Comparison of ENCODE assay signal across 26 cellular contexts in genomic region chr1:52756020-52756419, GRCh38. TPM values are rescaled to one million over a fixed set of nuclear protein-coding genes. Genes with fewer than 3 reads are reported as not detected.
DNase-seq lines count a peak whose midpoint lies in the region; ATAC-seq and TF ChIP-seq lines count a peak whose summit lies in the region.
"Had no signal": no experiment of that assay in that cellular context is flagged by ENCODE, and none has a peak within 500 bp of the region (broad histone marks: within the 10 kb centered on the region; RNA-seq: fewer than 3 reads in every experiment).

No MANE protein-coding gene starts in this region.

- no peaks in the 10 kb centered on the region; the same call in 1 of the 2 replicates for H3K36me3 Mint-ChIP-seq in WTC11

- peaks cover 11% of the 10 kb centered on the region for H3K4me1 Mint-ChIP-seq in WTC11

- no peak overlapping the region for H4K8ac ChIP-seq in mesendoderm (ENCODE audit: low read depth, low read length)

- DNase-seq in H7 (peak; percentile 34), WTC11 (ENCODE audit: low spot score) (no peak), mesendoderm (peak; percentile 25), NCI-H1930 (lab: John Stamatoyannopoulos, UW) (no peak), posterior vena cava (ENCODE audit: low spot score) (no peak), mammary epithelial cell (no peak), GM10248 (ENCODE audit: extremely low spot score) (no peak)
- DNase-seq: Calu3; CD8-positive, alpha-beta memory T cell; DMS79 treated with DMSO at 0.1 percent for 48 hours; GF-D8; KBM-7; MV-4-11; NCI-H1105; NCI-H1436 treated with DMSO at 0.1 percent for 48 hours; NCI-H2029 treated with DMSO at 0.1 percent for 48 hours; NCI-H2227 treated with DMSO at 0.1 percent for 48 hours; NCI-H510A; NCI-H69; SHP77; SK-N-SH; SW 1271 had no signal

- no peaks in the 10 kb centered on the region for H3K79me2 ChIP-seq in mesendoderm (ENCODE audit: control insufficient read depth, insufficient read depth, low read length)
- H3K79me2 ChIP-seq in mammary epithelial cell (ENCODE audit: insufficient read depth, low read length): peaks cover 11% of the 10 kb centered on the region

- H4K5ac ChIP-seq in mesendoderm (ENCODE audit: low read length): no peak overlapping the region

- H2AFZ ChIP-seq in mammary epithelial cell (ENCODE audit: low read depth, low read length): no peak overlapping the region

- no peak overlapping the region for H2BK15ac ChIP-seq in mesendoderm (replicated peaks; ENCODE audit: low read depth)

- H3K4me3 ChIP-seq in H7 (ENCODE audit: insufficient read depth, low read depth, low read length) (no peak overlapping the region), mesendoderm (ENCODE audit: low read length) (no peak overlapping the region), mammary epithelial cell (replicated peaks in 1 of 3; ENCODE audit: insufficient read depth in 1 of 3, low read depth in 2 of 3, low read length in 3 of 3) (no peak overlapping the region)

- no CpG with 5 or more reads among the region's 2 CpGs for WGBS in mesendoderm (ENCODE audit: extremely low coverage, insufficient coverage, low lambda C conversion rate)
- WGBS in mammary epithelial cell (ENCODE audit: low coverage, missing lambda C conversion rate): 94% methylated on average over 2 of the region's 2 CpGs

- peaks cover 4% of the 10 kb centered on the region; the same call in 1 of the 2 replicates for H3K27me3 Mint-ChIP-seq in WTC11 (ENCODE audit: low read depth)
- H3K27me3 Mint-ChIP-seq: B cell; CD8-positive, alpha-beta memory T cell had no signal

- H3K9me3 Mint-ChIP-seq in WTC11: no peaks in the 10 kb centered on the region
- H3K9me3 Mint-ChIP-seq: CD8-positive, alpha-beta memory T cell had no signal

- dilution Hi-C loops in mammary epithelial cell (cut with HindIII; ENCODE audit: low sequenced_read_pairs): no loop called here

- no peak overlapping the region for H2AK5ac ChIP-seq in mesendoderm (ENCODE audit: low read length)

- no peak overlapping the region for H3K27ac Mint-ChIP-seq in WTC11
- H3K27ac Mint-ChIP-seq: B cell had no signal

- no peaks in the 10 kb centered on the region for H4K20me1 ChIP-seq in mammary epithelial cell (ENCODE audit: insufficient read depth, low read length)

- H3K27ac ChIP-seq in mesendoderm (ENCODE audit: low read depth, low read length) (no peak overlapping the region), mammary epithelial cell (ENCODE audit: insufficient read depth, low read depth, low read length) (no peak overlapping the region)
- H3K27ac ChIP-seq: C4-2B, RWPE1 had no signal

- H2BK120ac ChIP-seq in mesendoderm (ENCODE audit: low read depth, low read length): no peak overlapping the region

- H3K4me1 ChIP-seq in mesendoderm (ENCODE audit: control insufficient read depth, low read depth, low read length): no peaks in the 10 kb centered on the region
- H3K4me1 ChIP-seq in mammary epithelial cell (ENCODE audit: insufficient read depth, low read length): no peaks in the 10 kb centered on the region

- H3K56ac ChIP-seq in mesendoderm (ENCODE audit: low read length): no peak overlapping the region

- POLR2A ChIA-PET in WTC11 (lab: Charles Lee): interaction anchor here (0.6 kb wide), 1 partner anchor 876 kb away, joined by 3 read pairs; no protein-coding TSS in a partner anchor
- POLR2A ChIA-PET in GM10248 (lab: Yijun Ruan, JAX): no interaction called here

- BruUV-seq in mammary epithelial cell (replicated peaks; lab: Mats Ljungman, UMichigan): no TSS peak

- in situ Hi-C loops in mammary epithelial cell (cut with MboI; ENCODE audit: low sequenced_read_pairs in 2 of 2): no loop called here

- no peak overlapping the region for H3K23ac ChIP-seq in mesendoderm (ENCODE audit: low read length)

- H3K79me1 ChIP-seq in mesendoderm (ENCODE audit: low read length): no peaks in the 10 kb centered on the region

- H3K4ac ChIP-seq in mesendoderm (ENCODE audit: low read depth, low read length): no peak overlapping the region

- CTCF ChIA-PET in WTC11 (lab: Charles Lee): no interaction called here
- CTCF ChIA-PET in mammary epithelial cell (lab: Charles Lee; ENCODE audit: low non-redundant PET): no interaction called here
- CTCF ChIA-PET in GM10248 (lab: Yijun Ruan, JAX): no interaction called here

- no peak overlapping the region for H3K9ac ChIP-seq in mesendoderm (ENCODE audit: low read length)
- H3K9ac ChIP-seq in mammary epithelial cell (ENCODE audit: insufficient read depth, low read length): no peak overlapping the region
- H3K9ac ChIP-seq: SK-N-SH had no signal

- H2BK5ac ChIP-seq in mesendoderm (ENCODE audit: low read length): no peak overlapping the region

- TF ChIP-seq CTCF in WTC11 (IDR thresholded peaks at IDR 0.05) (no peak), mammary epithelial cell (conservative IDR thresholded peaks at IDR 0.05 in 1 of 2, IDR thresholded peaks at IDR 0.05 in 1 of 2; ENCODE audit: extremely low read depth in 1 of 2, insufficient read depth in 1 of 2, low read depth in 1 of 2, low read length in 2 of 2) (no peak), GM10248 (IDR thresholded peaks at IDR 0.05; ENCODE audit: control extremely low read depth, extremely low read depth, low read depth, missing control alignments) (no peak)

- no peak overlapping the region for H3K4me2 ChIP-seq in mesendoderm (ENCODE audit: low read length)
- H3K4me2 ChIP-seq in mammary epithelial cell (ENCODE audit: insufficient read depth, low read depth, low read length): no peak overlapping the region
- H3K4me2 ChIP-seq: SK-N-SH had no signal

- ATAC-seq in WTC11: peak; percentile 32; the same call in 1 of the 2 replicates
- ATAC-seq: Panc1 had no signal

- H3K4me3 Mint-ChIP-seq in WTC11: no peak overlapping the region
- H3K4me3 Mint-ChIP-seq: B cell; CD8-positive, alpha-beta memory T cell had no signal

- intact Hi-C loops in posterior vena cava (cut with DNase I) (no loop called here), mammary epithelial cell (cut with micrococcal nuclease) (no loop called here)

- no peaks in the 10 kb centered on the region for H3K27me3 ChIP-seq in H7 (ENCODE audit: control insufficient read depth, insufficient read depth, low read length)
- no peaks in the 10 kb centered on the region for H3K27me3 ChIP-seq in mesendoderm (ENCODE audit: insufficient read depth, low read length, poor library complexity)
- no peaks in the 10 kb centered on the region for H3K27me3 ChIP-seq in mammary epithelial cell (ENCODE audit: insufficient read depth, low read length)

- H3K9me3 ChIP-seq in mammary epithelial cell (replicated peaks; ENCODE audit: insufficient read depth, low read length): no peaks in the 10 kb centered on the region
- H3K9me3 ChIP-seq: SK-N-SH had no signal

- H3K18ac ChIP-seq in mesendoderm (ENCODE audit: low read length): no peak overlapping the region

- H3K36me3 ChIP-seq in H7 (replicated peaks; ENCODE audit: control insufficient read depth, insufficient read depth, low read length) (no peaks in the 10 kb centered on the region; the same call in 1 of the 2 replicates), mesendoderm (ENCODE audit: control insufficient read depth, insufficient read depth, low read length) (no peaks in the 10 kb centered on the region), mammary epithelial cell (ENCODE audit: insufficient read depth, low read length) (no peaks in the 10 kb centered on the region)

TF ChIP-seq in WTC11, 78 proteins besides CTCF, POLR2A, EP300 and RAD21:
- no peak for TF ChIP-seq HMGA2 (CRISPR knock-in tag; IDR thresholded peaks at IDR 0.05)
- no peak for TF ChIP-seq TCF7 (CRISPR knock-in tag; IDR thresholded peaks at IDR 0.05; ENCODE audit: low read depth)
- TF ChIP-seq, protein P1, sequence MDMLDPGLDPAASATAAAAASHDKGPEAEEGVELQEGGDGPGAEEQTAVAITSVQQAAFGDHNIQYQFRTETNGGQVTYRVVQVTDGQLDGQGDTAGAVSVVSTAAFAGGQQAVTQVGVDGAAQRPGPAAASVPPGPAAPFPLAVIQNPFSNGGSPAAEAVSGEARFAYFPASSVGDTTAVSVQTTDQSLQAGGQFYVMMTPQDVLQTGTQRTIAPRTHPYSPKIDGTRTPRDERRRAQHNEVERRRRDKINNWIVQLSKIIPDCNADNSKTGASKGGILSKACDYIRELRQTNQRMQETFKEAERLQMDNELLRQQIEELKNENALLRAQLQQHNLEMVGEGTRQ (CRISPR knock-in tag; IDR thresholded peaks at IDR 0.05): no peak
- no peak for TF ChIP-seq ZNF671 (CRISPR knock-in tag; IDR thresholded peaks at IDR 0.05)
- TF ChIP-seq ETV6 (CRISPR knock-in tag; IDR thresholded peaks at IDR 0.05): no peak
- no peak for TF ChIP-seq CREM (CRISPR knock-in tag; IDR thresholded peaks at IDR 0.05)
- TF ChIP-seq E2F5 (CRISPR knock-in tag; IDR thresholded peaks at IDR 0.05): no peak

RNA-seq across cellular contexts. Expression of gene ZYG11B, which starts 29.8 kb away (rescaled TPM):
- total RNA-seq in H7 (2014; rRNA removed; shearing (Covaris generic)): 31.6 and 45.2 TPM in 2 replicates
- total RNA-seq in WTC11 (2021) (19.2 to 19.9 TPM (median 19.4 TPM) in 3 replicates), posterior vena cava (10 to 100 TPM; 33.1 to 35.1 TPM), mammary epithelial cell (10 to 100 TPM; 18.8 to 42.0 TPM)
- polyA plus RNA-seq in mesendoderm (2013, experiment 1 of 2): 8.4 TPM
- 8.4 TPM for polyA plus RNA-seq in mesendoderm (2013, experiment 2 of 2)
- polyA plus RNA-seq in mammary epithelial cell: 8.9 TPM
- 22.4 TPM for polyA minus RNA-seq in mammary epithelial cell

RNA-seq across cellular contexts. Expression of gene COA7, which starts 57.9 kb away (rescaled TPM):
- 23.3 and 30.0 TPM in 2 replicates for total RNA-seq in H7 (2014; rRNA removed; shearing (Covaris generic))
- total RNA-seq in WTC11 (2021) (43.7 to 49.6 TPM (median 47.0 TPM) in 3 replicates), posterior vena cava (10 to 100 TPM; 13.7 to 14.1 TPM), mammary epithelial cell (10 to 100 TPM; 13.8 to 33.0 TPM)
- 21.1 TPM for polyA plus RNA-seq in mesendoderm (2013, experiment 1 of 2)
- polyA plus RNA-seq in mesendoderm (2013, experiment 2 of 2): 22.1 TPM
- 21.6 TPM for polyA plus RNA-seq in mammary epithelial cell
- 32.1 TPM for polyA minus RNA-seq in mammary epithelial cell

Comparison
In these comparisons a context has a peak if more than half of its experiments do, and no peak if none do; other contexts are left out.
1. DNase-seq: peak in H7 (single experiment) and mesendoderm (single experiment); none in WTC11 (single experiment), NCI-H1930 (0 of 2), posterior vena cava (single experiment), mammary epithelial cell (single experiment) and GM10248 (single experiment).